Comparison of ENCODE assay signal across 1 cellular context in the genomic region with DNA sequence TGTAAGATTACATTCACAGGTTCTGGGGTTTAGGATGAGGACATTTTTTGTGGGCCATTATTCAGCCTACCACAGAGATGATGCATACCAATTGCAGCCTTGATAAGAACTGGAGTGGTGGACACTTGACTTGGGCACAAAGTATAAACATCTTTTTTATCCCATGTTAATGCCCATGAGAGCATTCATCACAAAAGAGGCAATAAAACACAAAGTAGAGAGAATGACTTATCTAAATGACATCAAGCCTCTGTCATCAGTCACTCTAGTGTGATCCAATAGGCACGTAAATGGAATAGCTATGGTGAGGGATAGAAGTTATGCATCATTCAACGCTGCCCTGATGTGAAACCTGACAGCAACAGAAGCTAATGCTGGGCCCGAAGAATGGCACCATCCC.
TF ChIP-seq lines count a peak whose summit lies in the region.

No MANE protein-coding gene starts in this region.

TF ChIP-seq in HEK293, 187 proteins besides CTCF, POLR2A, EP300 and RAD21 (continued from another document and continues in another):
- TF ChIP-seq ZNF24 (tag by site-specific recombination; IDR thresholded peaks at IDR 0.05) (peak; percentile 90), ZNF19 (tag by site-specific recombination; IDR thresholded peaks at IDR 0.05; ENCODE audit: low read depth) (no peak), ZNF501 (tag by site-specific recombination; IDR thresholded peaks at IDR 0.05) (no peak), SP7 (tag by site-specific recombination; IDR thresholded peaks at IDR 0.05) (peak; percentile 85), ZBTB7A (tag by site-specific recombination; IDR thresholded peaks at IDR 0.05; ENCODE audit: low read depth) (no peak), ZNF16 (tag by site-specific recombination; IDR thresholded peaks at IDR 0.05; ENCODE audit: low read depth) (no peak), ZNF677 (tag by site-specific recombination; IDR thresholded peaks at IDR 0.05) (no peak), OSR2 (tag by site-specific recombination; IDR thresholded peaks at IDR 0.05) (peak; percentile 43; the same call in 1 of the 2 replicates), ZNF274 (IDR thresholded peaks at IDR 0.05; ENCODE audit: low read length) (no peak), ZNF274 (tag by site-specific recombination; IDR thresholded peaks at IDR 0.05; ENCODE audit: borderline replicate concordance) (no peak), ZNF558 (tag by site-specific recombination; IDR thresholded peaks at IDR 0.05) (peak; percentile 41; the same call in 1 of the 2 replicates), ZNF335 (tag by site-specific recombination; conservative IDR thresholded peaks at IDR 0.05) (peak; percentile 41; the same call in 1 of the 2 replicates), ZNF37A (tag by site-specific recombination; IDR thresholded peaks at IDR 0.05) (no peak), ZNF626 (tag by site-specific recombination; IDR thresholded peaks at IDR 0.05) (no peak), ZBTB8A (tag by site-specific recombination; IDR thresholded peaks at IDR 0.05) (no peak), RBAK (tag by site-specific recombination; IDR thresholded peaks at IDR 0.05) (no peak), ZNF394 (tag by site-specific recombination; IDR thresholded peaks at IDR 0.05; ENCODE audit: borderline replicate concordance) (peak; percentile 67; the same call in 1 of the 2 replicates), ZNF610 (tag by site-specific recombination; IDR thresholded peaks at IDR 0.05; ENCODE audit: borderline replicate concordance) (no peak), ZNF792 (tag by site-specific recombination; IDR thresholded peaks at IDR 0.05) (no peak), ZNF776 (tag by site-specific recombination; IDR thresholded peaks at IDR 0.05; ENCODE audit: borderline replicate concordance) (no peak), ZNF530 (tag by site-specific recombination; IDR thresholded peaks at IDR 0.05; ENCODE audit: low read depth) (no peak), ZNF404 (tag by site-specific recombination; IDR thresholded peaks at IDR 0.05) (no peak), ZNF664 (tag by site-specific recombination; IDR thresholded peaks at IDR 0.05) (no peak), ZNF473 (tag by site-specific recombination; IDR thresholded peaks at IDR 0.05) (no peak), ZNF211 (tag by site-specific recombination; IDR thresholded peaks at IDR 0.05; ENCODE audit: low read depth) (no peak), ZNF624 (tag by site-specific recombination; IDR thresholded peaks at IDR 0.05) (no peak), ZNF302 (tag by site-specific recombination; IDR thresholded peaks at IDR 0.05; ENCODE audit: low read depth) (no peak), ZNF585B (tag by site-specific recombination; IDR thresholded peaks at IDR 0.05) (no peak), ZNF10 (tag by site-specific recombination; IDR thresholded peaks at IDR 0.05) (peak; percentile 64; the same call in 1 of the 2 replicates), ZNF133 (tag by site-specific recombination; IDR thresholded peaks at IDR 0.05) (no peak), ZNF239 (tag by site-specific recombination; IDR thresholded peaks at IDR 0.05) (no peak), MZF1 (tag by site-specific recombination; IDR thresholded peaks at IDR 0.05; ENCODE audit: borderline replicate concordance) (no peak), SCRT1 (tag by site-specific recombination; IDR thresholded peaks at IDR 0.05; ENCODE audit: borderline replicate concordance) (no peak), TRIM28 (IDR thresholded peaks at IDR 0.05; ENCODE audit: borderline replicate concordance, low read length) (no peak), KLF7 (tag by site-specific recombination; IDR thresholded peaks at IDR 0.05; ENCODE audit: borderline replicate concordance) (no peak), ZBTB17 (tag by site-specific recombination; IDR thresholded peaks at IDR 0.05) (0 out of 2 replicates have a peak, but pooled peaks have one; percentile 17), ZBTB20 (tag by site-specific recombination; IDR thresholded peaks at IDR 0.05) (no peak), ZNF76 (tag by site-specific recombination; IDR thresholded peaks at IDR 0.05; ENCODE audit: borderline replicate concordance, low read depth) (no peak; the same call in 1 of the 2 replicates), ZNF416 (tag by site-specific recombination; IDR thresholded peaks at IDR 0.05) (no peak), ZNF433 (tag by site-specific recombination; IDR thresholded peaks at IDR 0.05; ENCODE audit: low read depth) (no peak), SP3 (tag by site-specific recombination; IDR thresholded peaks at IDR 0.05) (peak; percentile 50; the same call in 1 of the 2 replicates)
- TF ChIP-seq, protein P1, sequence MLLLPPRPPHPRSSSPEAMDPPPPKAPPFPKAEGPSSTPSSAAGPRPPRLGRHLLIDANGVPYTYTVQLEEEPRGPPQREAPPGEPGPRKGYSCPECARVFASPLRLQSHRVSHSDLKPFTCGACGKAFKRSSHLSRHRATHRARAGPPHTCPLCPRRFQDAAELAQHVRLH (tag by site-specific recombination; IDR thresholded peaks at IDR 0.05) = no peak
- TF ChIP-seq, protein P2, sequence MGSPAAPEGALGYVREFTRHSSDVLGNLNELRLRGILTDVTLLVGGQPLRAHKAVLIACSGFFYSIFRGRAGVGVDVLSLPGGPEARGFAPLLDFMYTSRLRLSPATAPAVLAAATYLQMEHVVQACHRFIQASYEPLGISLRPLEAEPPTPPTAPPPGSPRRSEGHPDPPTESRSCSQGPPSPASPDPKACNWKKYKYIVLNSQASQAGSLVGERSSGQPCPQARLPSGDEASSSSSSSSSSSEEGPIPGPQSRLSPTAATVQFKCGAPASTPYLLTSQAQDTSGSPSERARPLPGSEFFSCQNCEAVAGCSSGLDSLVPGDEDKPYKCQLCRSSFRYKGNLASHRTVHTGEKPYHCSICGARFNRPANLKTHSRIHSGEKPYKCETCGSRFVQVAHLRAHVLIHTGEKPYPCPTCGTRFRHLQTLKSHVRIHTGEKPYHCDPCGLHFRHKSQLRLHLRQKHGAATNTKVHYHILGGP (tag by site-specific recombination; IDR thresholded peaks at IDR 0.05) = no peak
- TF ChIP-seq, protein P3, sequence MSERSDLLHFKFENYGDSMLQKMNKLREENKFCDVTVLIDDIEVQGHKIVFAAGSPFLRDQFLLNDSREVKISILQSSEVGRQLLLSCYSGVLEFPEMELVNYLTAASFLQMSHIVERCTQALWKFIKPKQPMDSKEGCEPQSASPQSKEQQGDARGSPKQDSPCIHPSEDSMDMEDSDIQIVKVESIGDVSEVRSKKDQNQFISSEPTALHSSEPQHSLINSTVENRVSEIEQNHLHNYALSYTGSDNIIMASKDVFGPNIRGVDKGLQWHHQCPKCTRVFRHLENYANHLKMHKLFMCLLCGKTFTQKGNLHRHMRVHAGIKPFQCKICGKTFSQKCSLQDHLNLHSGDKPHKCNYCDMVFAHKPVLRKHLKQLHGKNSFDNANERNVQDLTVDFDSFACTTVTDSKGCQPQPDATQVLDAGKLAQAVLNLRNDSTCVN (tag by site-specific recombination; optimal IDR thresholded peaks at IDR 0.05) = no peak
- TF ChIP-seq, protein P4, sequence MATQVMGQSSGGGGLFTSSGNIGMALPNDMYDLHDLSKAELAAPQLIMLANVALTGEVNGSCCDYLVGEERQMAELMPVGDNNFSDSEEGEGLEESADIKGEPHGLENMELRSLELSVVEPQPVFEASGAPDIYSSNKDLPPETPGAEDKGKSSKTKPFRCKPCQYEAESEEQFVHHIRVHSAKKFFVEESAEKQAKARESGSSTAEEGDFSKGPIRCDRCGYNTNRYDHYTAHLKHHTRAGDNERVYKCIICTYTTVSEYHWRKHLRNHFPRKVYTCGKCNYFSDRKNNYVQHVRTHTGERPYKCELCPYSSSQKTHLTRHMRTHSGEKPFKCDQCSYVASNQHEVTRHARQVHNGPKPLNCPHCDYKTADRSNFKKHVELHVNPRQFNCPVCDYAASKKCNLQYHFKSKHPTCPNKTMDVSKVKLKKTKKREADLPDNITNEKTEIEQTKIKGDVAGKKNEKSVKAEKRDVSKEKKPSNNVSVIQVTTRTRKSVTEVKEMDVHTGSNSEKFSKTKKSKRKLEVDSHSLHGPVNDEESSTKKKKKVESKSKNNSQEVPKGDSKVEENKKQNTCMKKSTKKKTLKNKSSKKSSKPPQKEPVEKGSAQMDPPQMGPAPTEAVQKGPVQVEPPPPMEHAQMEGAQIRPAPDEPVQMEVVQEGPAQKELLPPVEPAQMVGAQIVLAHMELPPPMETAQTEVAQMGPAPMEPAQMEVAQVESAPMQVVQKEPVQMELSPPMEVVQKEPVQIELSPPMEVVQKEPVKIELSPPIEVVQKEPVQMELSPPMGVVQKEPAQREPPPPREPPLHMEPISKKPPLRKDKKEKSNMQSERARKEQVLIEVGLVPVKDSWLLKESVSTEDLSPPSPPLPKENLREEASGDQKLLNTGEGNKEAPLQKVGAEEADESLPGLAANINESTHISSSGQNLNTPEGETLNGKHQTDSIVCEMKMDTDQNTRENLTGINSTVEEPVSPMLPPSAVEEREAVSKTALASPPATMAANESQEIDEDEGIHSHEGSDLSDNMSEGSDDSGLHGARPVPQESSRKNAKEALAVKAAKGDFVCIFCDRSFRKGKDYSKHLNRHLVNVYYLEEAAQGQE (tag by site-specific recombination; IDR thresholded peaks at IDR 0.05) = no peak
- TF ChIP-seq, protein P5, sequence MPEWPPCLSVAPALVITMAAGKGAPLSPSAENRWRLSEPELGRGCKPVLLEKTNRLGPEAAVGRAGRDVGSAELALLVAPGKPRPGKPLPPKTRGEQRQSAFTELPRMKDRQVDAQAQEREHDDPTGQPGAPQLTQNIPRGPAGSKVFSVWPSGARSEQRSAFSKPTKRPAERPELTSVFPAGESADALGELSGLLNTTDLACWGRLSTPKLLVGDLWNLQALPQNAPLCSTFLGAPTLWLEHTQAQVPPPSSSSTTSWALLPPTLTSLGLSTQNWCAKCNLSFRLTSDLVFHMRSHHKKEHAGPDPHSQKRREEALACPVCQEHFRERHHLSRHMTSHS (tag by site-specific recombination; IDR thresholded peaks at IDR 0.05) = peak; percentile 72
- TF ChIP-seq, protein P6, sequence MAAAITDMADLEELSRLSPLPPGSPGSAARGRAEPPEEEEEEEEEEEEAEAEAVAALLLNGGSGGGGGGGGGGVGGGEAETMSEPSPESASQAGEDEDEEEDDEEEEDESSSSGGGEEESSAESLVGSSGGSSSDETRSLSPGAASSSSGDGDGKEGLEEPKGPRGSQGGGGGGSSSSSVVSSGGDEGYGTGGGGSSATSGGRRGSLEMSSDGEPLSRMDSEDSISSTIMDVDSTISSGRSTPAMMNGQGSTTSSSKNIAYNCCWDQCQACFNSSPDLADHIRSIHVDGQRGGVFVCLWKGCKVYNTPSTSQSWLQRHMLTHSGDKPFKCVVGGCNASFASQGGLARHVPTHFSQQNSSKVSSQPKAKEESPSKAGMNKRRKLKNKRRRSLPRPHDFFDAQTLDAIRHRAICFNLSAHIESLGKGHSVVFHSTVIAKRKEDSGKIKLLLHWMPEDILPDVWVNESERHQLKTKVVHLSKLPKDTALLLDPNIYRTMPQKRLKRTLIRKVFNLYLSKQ (tag by site-specific recombination; IDR thresholded peaks at IDR 0.05; ENCODE audit: borderline replicate concordance) = no peak
- TF ChIP-seq, protein P7, sequence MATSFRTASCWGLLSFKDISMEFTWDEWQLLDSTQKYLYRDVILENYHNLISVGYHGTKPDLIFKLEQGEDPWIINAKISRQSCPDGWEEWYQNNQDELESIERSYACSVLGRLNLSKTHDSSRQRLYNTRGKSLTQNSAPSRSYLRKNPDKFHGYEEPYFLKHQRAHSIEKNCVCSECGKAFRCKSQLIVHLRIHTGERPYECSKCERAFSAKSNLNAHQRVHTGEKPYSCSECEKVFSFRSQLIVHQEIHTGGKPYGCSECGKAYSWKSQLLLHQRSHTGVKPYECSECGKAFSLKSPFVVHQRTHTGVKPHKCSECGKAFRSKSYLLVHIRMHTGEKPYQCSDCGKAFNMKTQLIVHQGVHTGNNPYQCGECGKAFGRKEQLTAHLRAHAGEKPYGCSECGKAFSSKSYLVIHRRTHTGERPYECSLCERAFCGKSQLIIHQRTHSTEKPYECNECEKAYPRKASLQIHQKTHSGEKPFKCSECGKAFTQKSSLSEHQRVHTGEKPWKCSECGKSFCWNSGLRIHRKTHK (tag by site-specific recombination; IDR thresholded peaks at IDR 0.05) = no peak
- TF ChIP-seq, protein P8, sequence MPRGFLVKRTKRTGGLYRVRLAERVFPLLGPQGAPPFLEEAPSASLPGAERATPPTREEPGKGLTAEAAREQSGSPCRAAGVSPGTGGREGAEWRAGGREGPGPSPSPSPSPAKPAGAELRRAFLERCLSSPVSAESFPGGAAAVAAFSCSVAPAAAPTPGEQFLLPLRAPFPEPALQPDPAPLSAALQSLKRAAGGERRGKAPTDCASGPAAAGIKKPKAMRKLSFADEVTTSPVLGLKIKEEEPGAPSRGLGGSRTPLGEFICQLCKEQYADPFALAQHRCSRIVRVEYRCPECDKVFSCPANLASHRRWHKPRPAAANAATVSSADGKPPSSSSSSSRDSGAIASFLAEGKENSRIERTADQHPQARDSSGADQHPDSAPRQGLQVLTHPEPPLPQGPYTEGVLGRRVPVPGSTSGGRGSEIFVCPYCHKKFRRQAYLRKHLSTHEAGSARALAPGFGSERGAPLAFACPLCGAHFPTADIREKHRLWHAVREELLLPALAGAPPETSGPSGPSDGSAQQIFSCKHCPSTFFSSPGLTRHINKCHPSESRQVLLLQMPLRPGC (tag by site-specific recombination; IDR thresholded peaks at IDR 0.05) = peak; percentile 98
- TF ChIP-seq, protein P9, sequence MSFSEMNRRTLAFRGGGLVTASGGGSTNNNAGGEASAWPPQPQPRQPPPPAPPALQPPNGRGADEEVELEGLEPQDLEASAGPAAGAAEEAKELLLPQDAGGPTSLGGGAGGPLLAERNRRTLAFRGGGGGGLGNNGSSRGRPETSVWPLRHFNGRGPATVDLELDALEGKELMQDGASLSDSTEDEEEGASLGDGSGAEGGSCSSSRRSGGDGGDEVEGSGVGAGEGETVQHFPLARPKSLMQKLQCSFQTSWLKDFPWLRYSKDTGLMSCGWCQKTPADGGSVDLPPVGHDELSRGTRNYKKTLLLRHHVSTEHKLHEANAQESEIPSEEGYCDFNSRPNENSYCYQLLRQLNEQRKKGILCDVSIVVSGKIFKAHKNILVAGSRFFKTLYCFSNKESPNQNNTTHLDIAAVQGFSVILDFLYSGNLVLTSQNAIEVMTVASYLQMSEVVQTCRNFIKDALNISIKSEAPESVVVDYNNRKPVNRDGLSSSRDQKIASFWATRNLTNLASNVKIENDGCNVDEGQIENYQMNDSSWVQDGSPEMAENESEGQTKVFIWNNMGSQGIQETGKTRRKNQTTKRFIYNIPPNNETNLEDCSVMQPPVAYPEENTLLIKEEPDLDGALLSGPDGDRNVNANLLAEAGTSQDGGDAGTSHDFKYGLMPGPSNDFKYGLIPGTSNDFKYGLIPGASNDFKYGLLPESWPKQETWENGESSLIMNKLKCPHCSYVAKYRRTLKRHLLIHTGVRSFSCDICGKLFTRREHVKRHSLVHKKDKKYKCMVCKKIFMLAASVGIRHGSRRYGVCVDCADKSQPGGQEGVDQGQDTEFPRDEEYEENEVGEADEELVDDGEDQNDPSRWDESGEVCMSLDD (tag by site-specific recombination; IDR thresholded peaks at IDR 0.05) = no peak
